Comparison of ENCODE assay signal across 8 cellular contexts in genomic region chr12:7638764-7639570, GRCh38. TPM values are rescaled to one million over a fixed set of nuclear protein-coding genes. Genes with fewer than 3 reads are reported as not detected.
A peak's percentile ranks its signal among the peaks of the same experiment; 100 is the strongest.
DNase-seq lines count a peak whose midpoint lies in the region; ATAC-seq and TF ChIP-seq lines count a peak whose summit lies in the region.

No MANE protein-coding gene starts in this region.

- DNase-seq in EH (ENCODE audit: low read depth) (peak; percentile 81), HCT116 (ENCODE audit: low read depth, low spot score) (peak; percentile 69), NCI-H1436 (lab: John Stamatoyannopoulos, UW) (peak; percentile 57), T-helper 17 cell (peak; percentile 34 to 66 (median 41)), anterior cingulate cortex (lab: John Stamatoyannopoulos, UW) (peak in 54 of 58 donors; percentile 5 to 89 (median 54)), hepatocyte (ENCODE audit: low spot score) (peak; percentile 94), retina (peak; percentile 89)

- H3K27ac ChIP-seq in HCT116 (ENCODE audit: low read depth, low read length) (no peak overlapping the region), hepatocyte (no peak overlapping the region)

- H3K9me2 ChIP-seq in HCT116 (ENCODE audit: insufficient read depth) (no peaks in the 10 kb centered on the region), hepatocyte (replicated peaks; ENCODE audit: insufficient read depth) (no peaks in the 10 kb centered on the region)

- H3K4me1 ChIP-seq in HCT116 (ENCODE audit: control insufficient read depth in 1 of 2, insufficient read depth in 2 of 2, low read length in 2 of 2) (peaks cover 0 to 7% of the 10 kb centered on the region in 2 experiments; a peak in 1 of 4 replicates), hepatocyte (ENCODE audit: insufficient read depth) (no peaks in the 10 kb centered on the region)

- no peak for TF ChIP-seq POLR2A in HCT116 (IDR thresholded peaks at IDR 0.05; ENCODE audit: borderline replicate concordance, extremely low read depth, insufficient read depth, insufficient read length)

- TF ChIP-seq CTCF in HCT116 (IDR thresholded peaks at IDR 0.05 in 2 of 3, conservative IDR thresholded peaks at IDR 0.05 in 1 of 3; ENCODE audit: borderline replicate concordance in 1 of 3, insufficient read depth in 1 of 3, low read depth in 2 of 3, low read length in 2 of 3) (peak; percentile 58 to 93 (median 85)), hepatocyte (IDR thresholded peaks at IDR 0.05; ENCODE audit: poor library complexity) (peak; percentile 88)

- H3K36me3 ChIP-seq in HCT116 (ENCODE audit: control insufficient read depth in 1 of 2, insufficient read depth in 2 of 2, low read length in 2 of 2) (no peaks in the 10 kb centered on the region), hepatocyte (replicated peaks; ENCODE audit: insufficient read depth, low read depth) (no peaks in the 10 kb centered on the region)

- intact Hi-C loops in HCT116 (cut with micrococcal nuclease): loop anchor here (1.0 to 5.0 kb wide), 7 partner anchors 51 to 767 kb away; partner anchors contain the start of gene SPSB2

- H2AFZ ChIP-seq in HCT116 (ENCODE audit: low read depth, low read length, poor library complexity, severe bottlenecking) (peak overlapping the region; percentile 88), hepatocyte (no peak overlapping the region)

- H3K4me1 Mint-ChIP-seq in T-helper 17 cell: peaks cover 22% of the 10 kb centered on the region

- peak overlapping the region; percentile 89 for H3K4me3 Mint-ChIP-seq in T-helper 17 cell

- no peaks in the 10 kb centered on the region for H3K36me3 Mint-ChIP-seq in T-helper 17 cell (ENCODE audit: low read depth)

- peaks cover 18% of the 10 kb centered on the region for H3K27me3 Mint-ChIP-seq in T-helper 17 cell

- H3K9me3 ChIP-seq in HCT116 (ENCODE audit: control insufficient read depth in 1 of 2, insufficient read depth in 1 of 2, low read depth in 1 of 2, low read length in 2 of 2): no peaks in the 10 kb centered on the region
- H3K9me3 ChIP-seq in T-helper 17 cell (ENCODE audit: control insufficient read depth, low read length, poor library complexity, severe bottlenecking): no peaks in the 10 kb centered on the region
- no peaks in the 10 kb centered on the region for H3K9me3 ChIP-seq in hepatocyte (ENCODE audit: low read depth)

- POLR2A ChIA-PET in HCT116 (lab: Charles Lee): no interaction called here

- H3K4me2 ChIP-seq in HCT116 (ENCODE audit: low read length) (peak overlapping the region; percentile 49), hepatocyte (peak overlapping the region; percentile 74)

- BruUV-seq in HCT116 (replicated peaks; lab: Mats Ljungman, UMichigan): no TSS peak

- 40% methylated on average over 18 of the region's 18 CpGs for WGBS in hepatocyte (ENCODE audit: low lambda C conversion rate, missing lambda C conversion rate)

- CTCF ChIA-PET in HCT116 (lab: Charles Lee): interaction anchor here (0.9 kb wide), 1 partner anchor 201 kb away, joined by 3 read pairs; no protein-coding TSS in a partner anchor

- H3K27me3 ChIP-seq in HCT116 (ENCODE audit: insufficient read depth, low read length): no peaks in the 10 kb centered on the region
- no peaks in the 10 kb centered on the region for H3K27me3 ChIP-seq in hepatocyte

- TF ChIP-seq RAD21 in HCT116 (IDR thresholded peaks at IDR 0.05; ENCODE audit: low read depth): peak; percentile 96

- H3K79me2 ChIP-seq in HCT116 (ENCODE audit: insufficient read depth, low read length): no peaks in the 10 kb centered on the region
- no peaks in the 10 kb centered on the region for H3K79me2 ChIP-seq in hepatocyte

- peak overlapping the region; percentile 56 for H3K27ac Mint-ChIP-seq in T-helper 17 cell

- H3K4me3 ChIP-seq in HCT116 (replicated peaks in 1 of 2; ENCODE audit: low read depth in 1 of 2, low read length in 2 of 2) (no peak overlapping the region), hepatocyte (no peak overlapping the region)

- ATAC-seq in HCT116: peak; percentile 93
- ATAC-seq in T-helper 17 cell: peak; percentile 86
- no peak for ATAC-seq in HG03457 (IDR thresholded peaks at IDR 0.05; ENCODE audit: unreplicated experiment)

- H4K20me1 ChIP-seq in HCT116 (ENCODE audit: insufficient read depth) (no peaks in the 10 kb centered on the region), hepatocyte (ENCODE audit: insufficient read depth, poor library complexity, severe bottlenecking) (no peaks in the 10 kb centered on the region)

- RAD21 ChIA-PET in HCT116 (lab: Charles Lee; ENCODE audit: low non-redundant PET in 1 of 2, low total read pairs in 2 of 2, uncharacterized antibody in 2 of 2, unreplicated experiment in 2 of 2): no interaction called here

- H3K9ac ChIP-seq in HCT116 (ENCODE audit: low read length): no peak overlapping the region

TF ChIP-seq in HCT116, 20 proteins besides CTCF, POLR2A, EP300 and RAD21:
- TF ChIP-seq SP1 (IDR thresholded peaks at IDR 0.05; ENCODE audit: low read depth): no peak
- no peak for TF ChIP-seq YY1 (IDR thresholded peaks at IDR 0.05; ENCODE audit: extremely low read depth, insufficient replicate concordance, low read depth, low read length)
- TF ChIP-seq MAX (IDR thresholded peaks at IDR 0.05): no peak
- no peak for TF ChIP-seq CEBPB (IDR thresholded peaks at IDR 0.05; ENCODE audit: low read depth)
TF ChIP-seq in HCT116: peak in this region for 0.

RNA-seq across cellular contexts. Expression of gene APOBEC1, which starts 26.7 kb away (rescaled TPM):
- not detected for total RNA-seq in HCT116 (2021; ENCODE audit: unreplicated experiment)
- not detected in 2 replicates for polyA plus RNA-seq in HCT116 (2012)
- not detected for total RNA-seq in T-helper 17 cell
- total RNA-seq in hepatocyte: 4.9 and 5.6 TPM in 2 replicates
- polyA plus RNA-seq in hepatocyte: 1.5 and 2.5 TPM in 2 replicates

RNA-seq across cellular contexts. Expression of gene GDF3, which starts 56.6 kb away (rescaled TPM):
- total RNA-seq in HCT116 (2021; ENCODE audit: unreplicated experiment) (not detected), T-helper 17 cell (not detected), hepatocyte (not detected in 2 replicates)
- polyA plus RNA-seq in HCT116 (2012): not detected in 2 replicates
- 0.19 TPM in 1 of 2 replicates, not detected in the other for polyA plus RNA-seq in hepatocyte

Comparison
In these comparisons a context has a peak if more than half of its experiments do, and no peak if none do; other contexts are left out.
1. DNase-seq: peak in every context shown above with its lines; median percentile 94 in hepatocyte; 89 in retina; 81 in EH; 69 in HCT116; 57 in NCI-H1436; 54 in anterior cingulate cortex; 41 in T-helper 17 cell.